9 cellular contexts compared by ENCODE assay signal in genomic region chr14:68687746-68688145, GRCh38.
A peak's percentile ranks its signal among the peaks of the same experiment; 100 is the strongest.
DNase-seq lines count a peak whose midpoint lies in the region; ATAC-seq and TF ChIP-seq lines count a peak whose summit lies in the region.
"Had no signal": no experiment of that assay in that cellular context is flagged by ENCODE, and none has a peak within 500 bp of the region (broad histone marks: within the 10 kb centered on the region; RNA-seq: fewer than 3 reads in every experiment).

No MANE protein-coding gene starts in this region.

- H3K36me3 ChIP-seq in SJCRH30, result no peaks in the 10 kb centered on the region
- no peaks in the 10 kb centered on the region for H3K36me3 ChIP-seq in skeletal muscle satellite cell (ENCODE audit: insufficient read depth, low read length)
- no peaks in the 10 kb centered on the region for H3K36me3 ChIP-seq in mucosa of descending colon (ENCODE audit: low read depth)

- DNase-seq in GM03348 (ENCODE audit: low spot score) (peak; percentile 83), SJCRH30 (peak; percentile 46 to 62), fibroblast of peridontal ligament (ENCODE audit: extremely low read depth) (peak; percentile 68), mucosa of descending colon (no peak)
- no peak for DNase-seq in stimulated activated CD4-positive, alpha-beta T cell treated with anti-CD3 and anti-CD28 coated beads, Interleukin-2, amount 100 ng/mL, for 48 hours
- DNase-seq: cerebellar nuclear complex, OCI-M1 had no signal

- intact Hi-C loops in mucosa of descending colon (cut with DNase I, micrococcal nuclease), result no loop called here

- H3K4me3 ChIP-seq in SJCRH30, result no peak overlapping the region
- H3K4me3 ChIP-seq in skeletal muscle satellite cell (ENCODE audit: low read length), result no peak overlapping the region
- H3K4me3 ChIP-seq in mucosa of descending colon, result no peak overlapping the region

- peak overlapping the region; percentile 27 for H3K27ac ChIP-seq in SJCRH30

- ATAC-seq in HG02642 (IDR thresholded peaks at IDR 0.05; ENCODE audit: poor library complexity, unreplicated experiment) (no peak), mucosa of descending colon (no peak)

- H3K4me1 ChIP-seq in SJCRH30, result peaks cover 57% of the 10 kb centered on the region
- peaks cover 81% of the 10 kb centered on the region for H3K4me1 ChIP-seq in skeletal muscle satellite cell (ENCODE audit: control insufficient read depth, insufficient read depth, low read length)
- peaks cover 5% of the 10 kb centered on the region for H3K4me1 ChIP-seq in mucosa of descending colon (ENCODE audit: low read depth)

- peak overlapping the region; percentile 65 for H3K9ac ChIP-seq in skeletal muscle satellite cell (ENCODE audit: low read depth, low read length)

- H3K4me2 ChIP-seq in skeletal muscle satellite cell (ENCODE audit: low read length), result no peak overlapping the region

- H3K27me3 ChIP-seq in SJCRH30 (no peaks in the 10 kb centered on the region), skeletal muscle satellite cell (ENCODE audit: control insufficient read depth, insufficient read depth, low read length) (no peaks in the 10 kb centered on the region)

- no peak for TF ChIP-seq CTCF in mucosa of descending colon (IDR thresholded peaks at IDR 0.05)

- H3K9me3 ChIP-seq in SJCRH30 (replicated peaks) (no peaks in the 10 kb centered on the region), skeletal muscle satellite cell (replicated peaks; ENCODE audit: low read length) (no peaks in the 10 kb centered on the region), mucosa of descending colon (no peaks in the 10 kb centered on the region)

Comparison
In these comparisons a context has a peak if more than half of its experiments do, and no peak if none do; other contexts are left out.
1. DNase-seq: peak in GM03348 (single experiment), SJCRH30 (2 of 2) and fibroblast of peridontal ligament (single experiment); none in stimulated activated CD4-positive, alpha-beta T cell treated with anti-CD3 and anti-CD28 coated beads, Interleukin-2, amount 100 ng/mL, for 48 hours (0 of 2) and mucosa of descending colon (0 of 3).